ENCODE assay signal across 27 cellular contexts in the genomic region with DNA sequence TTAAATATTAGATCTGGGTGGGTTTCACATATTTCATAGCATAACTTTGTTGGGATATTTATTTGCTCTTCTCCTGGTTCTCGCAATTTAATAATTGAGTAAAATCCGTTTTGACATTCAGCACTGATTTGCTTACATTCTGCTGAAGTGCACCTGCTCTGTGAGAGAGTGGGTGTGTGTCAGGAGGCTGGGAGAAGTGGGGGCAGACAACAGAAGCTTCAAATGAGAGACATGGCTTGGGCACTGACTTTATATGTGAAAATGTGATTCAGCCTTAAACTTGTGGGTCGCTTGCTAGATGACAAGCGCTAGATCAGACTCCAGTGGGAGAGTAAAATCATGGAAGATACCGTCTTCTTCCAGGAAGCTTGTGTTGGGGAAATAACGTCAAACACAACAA. TPM values are rescaled to one million over a fixed set of nuclear protein-coding genes. Genes with fewer than 3 reads are reported as not detected.
DNase-seq lines count a peak whose midpoint lies in the region; ATAC-seq, FAIRE-seq and TF ChIP-seq lines count a peak whose summit lies in the region.
"Had no signal": no experiment of that assay in that cellular context is flagged by ENCODE, and none has a peak within 500 bp of the region (broad histone marks: within the 10 kb centered on the region; RNA-seq: fewer than 3 reads in every experiment).

No MANE protein-coding gene starts in this region.

- H3K4me1 ChIP-seq in CD4-positive, alpha-beta memory T cell (ENCODE audit: insufficient read depth, low read length): peaks cover 99% of the 10 kb centered on the region
- H3K4me1 ChIP-seq in naive thymus-derived CD4-positive, alpha-beta T cell (ENCODE audit: control insufficient read depth in 2 of 2, insufficient read depth in 2 of 2, low read length in 2 of 2): peaks cover 82 to 98% of the 10 kb centered on the region in 2 donors
- H3K4me1 ChIP-seq: BE2C had no signal

- H3K9me3 Mint-ChIP-seq in activated CD4-positive, alpha-beta memory T cell treated with anti-CD3 and anti-CD28 coated beads for 36 hours: peaks cover 3% of the 10 kb centered on the region
- peaks cover 17% of the 10 kb centered on the region for H3K9me3 Mint-ChIP-seq in activated CD4-positive, alpha-beta memory T cell treated with anti-CD3 and anti-CD28 coated beads, Interleukin-2, amount 10 ng/mL, durations not matched to agents 7 days and 5 days
- H3K9me3 Mint-ChIP-seq in CD4-positive, alpha-beta memory T cell: peaks cover 2 to 16% (median 9%) of the 10 kb centered on the region in 8 donors
- peaks cover 7% of the 10 kb centered on the region for H3K9me3 Mint-ChIP-seq in activated CD8-positive, alpha-beta T cell treated with anti-CD3 and anti-CD28 coated beads for 36 hours
- peaks cover 4 to 21% (median 9%) of the 10 kb centered on the region in 11 donors for H3K9me3 Mint-ChIP-seq in naive thymus-derived CD4-positive, alpha-beta T cell
- peaks cover 3 to 9% of the 10 kb centered on the region in 2 donors for H3K9me3 Mint-ChIP-seq in activated T-cell treated with anti-CD3 and anti-CD28 coated beads, Interleukin-2, amount 50 U/mL, for 72 hours
- H3K9me3 Mint-ChIP-seq: neural crest cell had no signal

- no peak for ATAC-seq in activated CD8-positive, alpha-beta T cell treated with anti-CD3 and anti-CD28 coated beads for 36 hours
- no peak for ATAC-seq in naive thymus-derived CD4-positive, alpha-beta T cell
- no peak for ATAC-seq in HG02623 (IDR thresholded peaks at IDR 0.05; ENCODE audit: unreplicated experiment)
- ATAC-seq in activated T-cell treated with anti-CD3 and anti-CD28 coated beads, Interleukin-2, amount 50 U/mL, for 72 hours (replicated peaks in 1 of 2): no peak
- ATAC-seq: gastrocnemius medialis, pancreas had no signal

- H3K36me3 Mint-ChIP-seq in activated CD4-positive, alpha-beta memory T cell treated with anti-CD3 and anti-CD28 coated beads for 36 hours: peaks cover 4% of the 10 kb centered on the region
- H3K36me3 Mint-ChIP-seq in activated CD4-positive, alpha-beta memory T cell treated with anti-CD3 and anti-CD28 coated beads, Interleukin-2, amount 10 ng/mL, durations not matched to agents 7 days and 5 days (ENCODE audit: low read depth): peaks cover 25% of the 10 kb centered on the region
- H3K36me3 Mint-ChIP-seq in CD4-positive, alpha-beta memory T cell: peaks cover 6 to 12% of the 10 kb centered on the region in 2 donors
- H3K36me3 Mint-ChIP-seq in activated CD8-positive, alpha-beta T cell treated with anti-CD3 and anti-CD28 coated beads for 36 hours (ENCODE audit: low read depth): peaks cover 1% of the 10 kb centered on the region
- H3K36me3 Mint-ChIP-seq in naive thymus-derived CD4-positive, alpha-beta T cell: peaks cover 0 to 24% (median 7%) of the 10 kb centered on the region in 5 donors
- H3K36me3 Mint-ChIP-seq in activated T-cell treated with anti-CD3 and anti-CD28 coated beads, Interleukin-2, amount 50 U/mL, for 72 hours (ENCODE audit: insufficient read depth in 2 of 2): peaks cover 6 to 10% of the 10 kb centered on the region in 2 donors
- H3K36me3 Mint-ChIP-seq: IgD-negative memory B cell had no signal

- CTCF ChIA-PET in activated CD4-positive, alpha-beta memory T cell treated with anti-CD3 and anti-CD28 coated beads for 36 hours (lab: Charles Lee): interaction anchor here (1.0 to 3.6 kb wide), 5 partner anchors 9 to 142 kb away, joined by 3 to 21 read pairs (median 3); no protein-coding TSS in a partner anchor
- CTCF ChIA-PET in activated CD4-positive, alpha-beta memory T cell treated with anti-CD3 and anti-CD28 coated beads, Interleukin-2, amount 10 ng/mL, durations not matched to agents 7 days and 5 days (lab: Charles Lee): interaction anchor here (0.9 to 6.5 kb wide), 4 partner anchors 8 to 127 kb away, joined by 3 to 73 read pairs (median 7); no protein-coding TSS in a partner anchor
- CTCF ChIA-PET in CD4-positive, alpha-beta memory T cell (lab: Charles Lee; ENCODE audit: partially characterized antibody): interaction anchor here (0.7 to 12.6 kb wide), 9 partner anchors 8 to 143 kb away, joined by 3 to 179 read pairs (median 3); a partner anchor contains a TSS
- CTCF ChIA-PET in activated CD8-positive, alpha-beta T cell treated with anti-CD3 and anti-CD28 coated beads for 36 hours (lab: Charles Lee): interaction anchor here (1.1 to 6.4 kb wide), 7 partner anchors 9 to 142 kb away, joined by 3 to 66 read pairs (median 5); a partner anchor contains a TSS
- CTCF ChIA-PET in naive thymus-derived CD4-positive, alpha-beta T cell (lab: Charles Lee): interaction anchor here (0.6 to 4.8 kb wide), 10 partner anchors 9 to 988 kb away, joined by 3 to 43 read pairs (median 6); a partner anchor contains a TSS

- POLR2A ChIA-PET in activated CD4-positive, alpha-beta memory T cell treated with anti-CD3 and anti-CD28 coated beads for 36 hours (lab: Charles Lee): interaction anchor here (1.2 to 3.2 kb wide), 3 partner anchors 9 to 35 kb away, joined by 4 to 11 read pairs (median 10); no protein-coding TSS in a partner anchor
- POLR2A ChIA-PET in activated CD4-positive, alpha-beta memory T cell treated with anti-CD3 and anti-CD28 coated beads, Interleukin-2, amount 10 ng/mL, durations not matched to agents 7 days and 5 days (lab: Charles Lee): interaction anchor here (1.4 to 15.0 kb wide), 5 partner anchors 9 to 36 kb away, joined by 4 to 326 read pairs (median 11); a partner anchor contains a TSS
- POLR2A ChIA-PET in CD4-positive, alpha-beta memory T cell (lab: Charles Lee; ENCODE audit: partially characterized antibody): interaction anchor here (4.6 to 27.3 kb wide), 3 partner anchors 10 to 31 kb away, joined by 40 to 993 read pairs (median 273); a partner anchor contains a TSS
- POLR2A ChIA-PET in activated CD8-positive, alpha-beta T cell treated with anti-CD3 and anti-CD28 coated beads for 36 hours (lab: Charles Lee): interaction anchor here (1.6 to 9.8 kb wide), 2 partner anchors 9 to 35 kb away, joined by 8 to 131 read pairs; no protein-coding TSS in a partner anchor
- POLR2A ChIA-PET in naive thymus-derived CD4-positive, alpha-beta T cell (lab: Charles Lee): interaction anchor here (0.5 to 7.6 kb wide), 5 partner anchors 10 to 982 kb away, joined by 3 to 140 read pairs (median 12); a partner anchor contains a TSS

- peaks cover 89% of the 10 kb centered on the region for H3K4me1 Mint-ChIP-seq in activated CD4-positive, alpha-beta memory T cell treated with anti-CD3 and anti-CD28 coated beads for 36 hours (ENCODE audit: low read depth)
- peaks cover 95% of the 10 kb centered on the region for H3K4me1 Mint-ChIP-seq in activated CD4-positive, alpha-beta memory T cell treated with anti-CD3 and anti-CD28 coated beads, Interleukin-2, amount 10 ng/mL, durations not matched to agents 7 days and 5 days
- H3K4me1 Mint-ChIP-seq in CD4-positive, alpha-beta memory T cell: peaks cover 11 to 96% (median 83%) of the 10 kb centered on the region in 4 donors
- H3K4me1 Mint-ChIP-seq in activated CD8-positive, alpha-beta T cell treated with anti-CD3 and anti-CD28 coated beads for 36 hours (ENCODE audit: low read depth): peaks cover 89% of the 10 kb centered on the region
- H3K4me1 Mint-ChIP-seq in naive thymus-derived CD4-positive, alpha-beta T cell: peaks cover 77 to 97% (median 84%) of the 10 kb centered on the region in 7 donors
- peaks cover 56% of the 10 kb centered on the region for H3K4me1 Mint-ChIP-seq in activated T-cell treated with anti-CD3 and anti-CD28 coated beads, Interleukin-2, amount 50 U/mL, for 72 hours (ENCODE audit: low read depth)

- intact Hi-C loops in activated CD4-positive, alpha-beta memory T cell treated with anti-CD3 and anti-CD28 coated beads for 36 hours (cut with micrococcal nuclease): loop anchor here (10.0 kb wide), 3 partner anchors 326 to 956 kb away; a partner anchor contains a TSS
- intact Hi-C loops in CD4-positive, alpha-beta memory T cell (cut with micrococcal nuclease): loop anchor here (10.0 kb wide), 1 partner anchor 326 kb away; a partner anchor contains a TSS
- intact Hi-C loops in activated CD8-positive, alpha-beta T cell treated with anti-CD3 and anti-CD28 coated beads for 36 hours (cut with micrococcal nuclease): loop anchor here (10.0 kb wide), 1 partner anchor 236 kb away; a partner anchor contains a TSS
- intact Hi-C loops in naive thymus-derived CD4-positive, alpha-beta T cell (cut with micrococcal nuclease): loop anchor here (10.0 kb wide), 3 partner anchors 566 to 1106 kb away; a partner anchor contains a TSS

- H3K9me3 ChIP-seq in CD4-positive, alpha-beta memory T cell (ENCODE audit: control insufficient read depth in 1 of 2, low read length in 2 of 2): no peaks in the 10 kb centered on the region
- no peaks in the 10 kb centered on the region for H3K9me3 ChIP-seq in naive thymus-derived CD4-positive, alpha-beta T cell (ENCODE audit: control insufficient read depth in 2 of 3, low read length in 3 of 3)
- H3K9me3 ChIP-seq: BE2C, gastrocnemius medialis, pancreas, transverse colon had no signal

- peak overlapping the region; percentile 9 for H3K27ac Mint-ChIP-seq in activated CD4-positive, alpha-beta memory T cell treated with anti-CD3 and anti-CD28 coated beads for 36 hours
- H3K27ac Mint-ChIP-seq in activated CD4-positive, alpha-beta memory T cell treated with anti-CD3 and anti-CD28 coated beads, Interleukin-2, amount 10 ng/mL, durations not matched to agents 7 days and 5 days: no peak overlapping the region
- H3K27ac Mint-ChIP-seq in CD4-positive, alpha-beta memory T cell: peak overlapping the region in 6 of 7 donors; percentile 78 to 94 (median 89)
- H3K27ac Mint-ChIP-seq in activated CD8-positive, alpha-beta T cell treated with anti-CD3 and anti-CD28 coated beads for 36 hours: peak overlapping the region; percentile 28
- H3K27ac Mint-ChIP-seq in naive thymus-derived CD4-positive, alpha-beta T cell: peak overlapping the region in 7 of 9 donors; percentile 61 to 92 (median 86)
- no peak overlapping the region for H3K27ac Mint-ChIP-seq in activated T-cell treated with anti-CD3 and anti-CD28 coated beads, Interleukin-2, amount 50 U/mL, for 72 hours

- H3K4me3 Mint-ChIP-seq in activated CD4-positive, alpha-beta memory T cell treated with anti-CD3 and anti-CD28 coated beads for 36 hours: no peak overlapping the region
- no peak overlapping the region for H3K4me3 Mint-ChIP-seq in activated CD4-positive, alpha-beta memory T cell treated with anti-CD3 and anti-CD28 coated beads, Interleukin-2, amount 10 ng/mL, durations not matched to agents 7 days and 5 days
- peak overlapping the region in 4 of 8 donors; percentile 36 to 74 (median 42) for H3K4me3 Mint-ChIP-seq in CD4-positive, alpha-beta memory T cell
- no peak overlapping the region for H3K4me3 Mint-ChIP-seq in activated CD8-positive, alpha-beta T cell treated with anti-CD3 and anti-CD28 coated beads for 36 hours
- peak overlapping the region in 8 of 10 donors; percentile 24 to 65 (median 36) for H3K4me3 Mint-ChIP-seq in naive thymus-derived CD4-positive, alpha-beta T cell
- H3K4me3 Mint-ChIP-seq in activated T-cell treated with anti-CD3 and anti-CD28 coated beads, Interleukin-2, amount 50 U/mL, for 72 hours: no peak overlapping the region
- H3K4me3 Mint-ChIP-seq: IgD-negative memory B cell, neural crest cell had no signal

- no peak overlapping the region for H3K27ac ChIP-seq in CD4-positive, alpha-beta memory T cell (ENCODE audit: low read depth, low read length)
- H3K27ac ChIP-seq in naive thymus-derived CD4-positive, alpha-beta T cell (ENCODE audit: low read depth, low read length): peak overlapping the region; percentile 53
- H3K27ac ChIP-seq: gastrocnemius medialis, pancreas, SK-N-MC had no signal

- H3K36me3 ChIP-seq in CD4-positive, alpha-beta memory T cell (ENCODE audit: insufficient read depth, low read length): no peaks in the 10 kb centered on the region
- no peaks in the 10 kb centered on the region for H3K36me3 ChIP-seq in naive thymus-derived CD4-positive, alpha-beta T cell (ENCODE audit: control insufficient read depth in 2 of 3, insufficient read depth in 3 of 3, low read length in 3 of 3)
- H3K36me3 ChIP-seq: BE2C, gastrocnemius medialis, pancreas, transverse colon had no signal

- no peak overlapping the region for H3K4me3 ChIP-seq in CD4-positive, alpha-beta memory T cell (ENCODE audit: low read length in 2 of 2)
- no peak overlapping the region for H3K4me3 ChIP-seq in naive thymus-derived CD4-positive, alpha-beta T cell (ENCODE audit: low read length)
- H3K4me3 ChIP-seq: gastrocnemius medialis, pancreas, SK-N-MC, transverse colon had no signal

- no peak for DNase-seq in activated CD4-positive, alpha-beta memory T cell treated with anti-CD3 and anti-CD28 coated beads for 36 hours
- no peak for DNase-seq in activated CD4-positive, alpha-beta memory T cell treated with anti-CD3 and anti-CD28 coated beads, Interleukin-2, amount 10 ng/mL, durations not matched to agents 7 days and 5 days
- DNase-seq in CD4-positive, alpha-beta memory T cell: no peak
- no peak for DNase-seq in activated CD8-positive, alpha-beta T cell treated with anti-CD3 and anti-CD28 coated beads for 36 hours
- DNase-seq in naive thymus-derived CD4-positive, alpha-beta T cell: no peak
- no peak for DNase-seq in RCC 7860 (ENCODE audit: low spot score)
- DNase-seq in activated T-cell treated with anti-CD3 and anti-CD28 coated beads, Interleukin-2, amount 50 U/mL, for 72 hours: no peak
- DNase-seq: activated naive CD4-positive, alpha-beta T cell treated with anti-CD3 and anti-CD28 coated beads, Interleukin-2, amount 50 U/mL, for 16 hours; BE2C; DND-41; gastrocnemius medialis; H7; hippocampal formation; NCI-H1105; NCI-H187 treated with DMSO at 0.1 percent for 48 hours; OCI-M1; pancreas; small intestine; transverse colon had no signal

- FAIRE-seq in RCC 7860 (lab: Jason Lieb, UNC): no peak
- FAIRE-seq: astrocyte, GM19239, pancreas, small intestine had no signal

- no peaks in the 10 kb centered on the region for H3K27me3 Mint-ChIP-seq in activated CD4-positive, alpha-beta memory T cell treated with anti-CD3 and anti-CD28 coated beads for 36 hours
- H3K27me3 Mint-ChIP-seq in activated CD4-positive, alpha-beta memory T cell treated with anti-CD3 and anti-CD28 coated beads, Interleukin-2, amount 10 ng/mL, durations not matched to agents 7 days and 5 days: no peaks in the 10 kb centered on the region
- no peaks in the 10 kb centered on the region for H3K27me3 Mint-ChIP-seq in CD4-positive, alpha-beta memory T cell
- H3K27me3 Mint-ChIP-seq in activated CD8-positive, alpha-beta T cell treated with anti-CD3 and anti-CD28 coated beads for 36 hours: no peaks in the 10 kb centered on the region
- no peaks in the 10 kb centered on the region for H3K27me3 Mint-ChIP-seq in naive thymus-derived CD4-positive, alpha-beta T cell
- no peaks in the 10 kb centered on the region for H3K27me3 Mint-ChIP-seq in activated T-cell treated with anti-CD3 and anti-CD28 coated beads, Interleukin-2, amount 50 U/mL, for 72 hours (ENCODE audit: low read depth)

- H3K27me3 ChIP-seq in CD4-positive, alpha-beta memory T cell (ENCODE audit: insufficient read depth, low read length): no peaks in the 10 kb centered on the region
- H3K27me3 ChIP-seq in naive thymus-derived CD4-positive, alpha-beta T cell (ENCODE audit: control insufficient read depth in 2 of 2, insufficient read depth in 2 of 2, low read length in 2 of 2): no peaks in the 10 kb centered on the region
- H3K27me3 ChIP-seq: BE2C, gastrocnemius medialis, pancreas, transverse colon had no signal

- TF ChIP-seq CTCF in activated CD8-positive, alpha-beta T cell treated with anti-CD3 and anti-CD28 coated beads for 36 hours (IDR thresholded peaks at IDR 0.05): no peak

RNA-seq across cellular contexts. Expression of a gene that starts 32.4 kb away (rescaled TPM):
- under 1 TPM; 0.24 to 0.36 TPM for total RNA-seq in activated CD4-positive, alpha-beta memory T cell treated with anti-CD3 and anti-CD28 coated beads for 36 hours
- total RNA-seq in activated CD4-positive, alpha-beta memory T cell treated with anti-CD3 and anti-CD28 coated beads, Interleukin-2, amount 10 ng/mL, durations not matched to agents 7 days and 5 days: 1 to 10 TPM; 5.9 to 6.6 TPM
- 1 to 10 TPM; 1.2 to 2.2 TPM for total RNA-seq in CD4-positive, alpha-beta memory T cell
- 1 to 10 TPM in 1 of 2 donors, under 1 TPM in 1; 0.26 to 1.0 TPM for polyA plus RNA-seq in CD4-positive, alpha-beta memory T cell
- total RNA-seq in activated CD8-positive, alpha-beta T cell treated with anti-CD3 and anti-CD28 coated beads for 36 hours: under 1 TPM; 0.02 to 0.14 TPM
- total RNA-seq in naive thymus-derived CD4-positive, alpha-beta T cell: 1 to 10 TPM in 3 of 5 experiments, under 1 TPM in 2; 0.62 to 4.6 (median 1.2) TPM
- not detected for polyA plus RNA-seq in naive thymus-derived CD4-positive, alpha-beta T cell
- 1 to 10 TPM in 1 of 2 donors, under 1 TPM in 1; 0.46 to 2.4 TPM for total RNA-seq in activated T-cell treated with anti-CD3 and anti-CD28 coated beads, Interleukin-2, amount 50 U/mL, for 72 hours
- total RNA-seq: dermis microvascular lymphatic vessel endothelial cell, M059J had no signal
- polyA plus RNA-seq: IgD-negative memory B cell had no signal

RNA-seq across cellular contexts. Expression of a gene that starts 36.2 kb away (rescaled TPM):
- 10 to 100 TPM; 25.2 to 25.6 TPM for total RNA-seq in activated CD4-positive, alpha-beta memory T cell treated with anti-CD3 and anti-CD28 coated beads for 36 hours
- total RNA-seq in activated CD4-positive, alpha-beta memory T cell treated with anti-CD3 and anti-CD28 coated beads, Interleukin-2, amount 10 ng/mL, durations not matched to agents 7 days and 5 days: 10 to 100 TPM; 84.9 to 86.2 TPM
- 100 to 1,000 TPM; 124 TPM for total RNA-seq in CD4-positive, alpha-beta memory T cell
- polyA plus RNA-seq in CD4-positive, alpha-beta memory T cell: 10 to 100 TPM; 88.7 to 96.3 TPM
- total RNA-seq in activated CD8-positive, alpha-beta T cell treated with anti-CD3 and anti-CD28 coated beads for 36 hours: 10 to 100 TPM; 15.5 to 16.2 TPM
- 100 to 1,000 TPM in 3 of 5 experiments, 10 to 100 TPM in 2; 74.1 to 115 (median 108) TPM for total RNA-seq in naive thymus-derived CD4-positive, alpha-beta T cell
- 100 to 1,000 TPM; 105 to 114 TPM for polyA plus RNA-seq in naive thymus-derived CD4-positive, alpha-beta T cell
- 10 to 100 TPM; 23.5 to 48.3 TPM for total RNA-seq in activated T-cell treated with anti-CD3 and anti-CD28 coated beads, Interleukin-2, amount 50 U/mL, for 72 hours
- total RNA-seq: dermis microvascular lymphatic vessel endothelial cell, M059J had no signal

Comparison
In these comparisons a context has a peak if more than half of its experiments do, and no peak if none do; other contexts are left out.
1. H3K27ac Mint-ChIP-seq: peak in activated CD4-positive, alpha-beta memory T cell treated with anti-CD3 and anti-CD28 coated beads for 36 hours (single experiment), CD4-positive, alpha-beta memory T cell (6 of 7), activated CD8-positive, alpha-beta T cell treated with anti-CD3 and anti-CD28 coated beads for 36 hours (single experiment) and naive thymus-derived CD4-positive, alpha-beta T cell (7 of 9); none in activated CD4-positive, alpha-beta memory T cell treated with anti-CD3 and anti-CD28 coated beads, Interleukin-2, amount 10 ng/mL, durations not matched to agents 7 days and 5 days (single experiment) and activated T-cell treated with anti-CD3 and anti-CD28 coated beads, Interleukin-2, amount 50 U/mL, for 72 hours (single experiment).
2. H3K4me3 Mint-ChIP-seq: peak in naive thymus-derived CD4-positive, alpha-beta T cell (8 of 10); none in activated CD4-positive, alpha-beta memory T cell treated with anti-CD3 and anti-CD28 coated beads for 36 hours (single experiment), activated CD4-positive, alpha-beta memory T cell treated with anti-CD3 and anti-CD28 coated beads, Interleukin-2, amount 10 ng/mL, durations not matched to agents 7 days and 5 days (single experiment), activated CD8-positive, alpha-beta T cell treated with anti-CD3 and anti-CD28 coated beads for 36 hours (single experiment) and activated T-cell treated with anti-CD3 and anti-CD28 coated beads, Interleukin-2, amount 50 U/mL, for 72 hours (0 of 2).